ENCODE assay signal across 8 cellular contexts in the genomic region with DNA sequence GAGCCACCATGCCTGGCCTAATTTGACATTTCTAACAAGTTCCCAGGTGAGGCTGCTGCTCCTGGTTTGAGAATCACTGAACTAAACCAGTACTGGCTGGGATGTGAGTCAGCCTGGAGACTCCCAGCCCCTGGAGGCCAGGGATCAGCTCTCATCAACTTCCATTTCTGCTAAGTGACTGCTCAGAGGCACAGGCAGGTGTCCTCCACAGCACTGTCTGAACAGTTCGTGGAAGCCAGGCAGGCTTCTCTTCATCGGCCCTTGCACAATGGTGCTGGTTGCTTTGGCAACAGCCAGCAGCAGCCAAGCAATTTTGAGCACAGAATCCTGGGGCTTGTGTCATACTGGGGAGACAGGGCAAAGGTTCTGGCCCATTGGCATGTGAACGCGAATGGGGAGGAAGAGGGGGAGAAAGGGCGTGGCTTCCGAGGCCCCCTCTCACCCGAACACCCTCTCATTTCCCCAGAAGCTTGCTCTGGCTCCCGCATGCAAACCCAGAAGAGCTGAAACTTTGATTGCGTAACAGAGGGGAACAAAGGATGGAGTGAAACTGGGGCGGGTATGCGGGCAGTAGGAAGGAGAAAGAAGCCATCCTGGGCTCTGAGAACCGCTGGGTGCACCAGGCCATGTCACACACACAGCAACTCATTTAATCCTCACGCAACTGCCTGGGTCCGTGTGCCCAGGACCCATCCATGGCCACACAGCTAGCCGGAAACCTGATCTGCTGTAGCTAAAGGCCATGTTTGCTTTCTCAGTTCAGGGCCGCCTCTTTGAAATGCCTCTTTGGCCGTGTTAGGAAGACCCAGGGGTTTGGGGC. TPM values are rescaled to one million over a fixed set of nuclear protein-coding genes. Genes with fewer than 3 reads are reported as not detected.
DNase-seq lines count a peak whose midpoint lies in the region; ATAC-seq and TF ChIP-seq lines count a peak whose summit lies in the region.

No MANE protein-coding gene starts in this region.

- H3K27ac ChIP-seq in HEK293 (ENCODE audit: extremely low read depth, low read depth, low read length) = no peak overlapping the region

- CTCF ChIA-PET in HEK293 (lab: Yijun Ruan, JAX) = interaction anchor here (1.3 kb wide), 1 partner anchor 114 kb away, joined by 3 read pairs; no protein-coding TSS in a partner anchor

- no peaks in the 10 kb centered on the region for H3K27me3 ChIP-seq in NT2/D1 (ENCODE audit: insufficient read depth, insufficient read length)

- DNase-seq in NT2/D1 (ENCODE audit: low read depth, low spot score) (no peak), mucosa of gallbladder (ENCODE audit: low spot score) (peak; percentile 51), cortex of kidney (lab: John Stamatoyannopoulos, UW) (no peak)

- H3K36me3 ChIP-seq in HEK293 (ENCODE audit: control insufficient read depth in 2 of 2, insufficient read depth in 1 of 2, low read length in 2 of 2) = no peaks in the 10 kb centered on the region
- no peaks in the 10 kb centered on the region for H3K36me3 ChIP-seq in NT2/D1 (ENCODE audit: insufficient read depth, insufficient read length, low read length)

- no peaks in the 10 kb centered on the region for H3K9me3 ChIP-seq in HEK293 (ENCODE audit: control insufficient read depth, insufficient read depth, low read depth, low read length)
- no peaks in the 10 kb centered on the region for H3K9me3 ChIP-seq in NT2/D1 (ENCODE audit: insufficient read depth, low read length)

- no peaks in the 10 kb centered on the region for H3K4me1 ChIP-seq in HEK293 (ENCODE audit: control insufficient read depth, insufficient read depth, low read length)
- peaks cover 3% of the 10 kb centered on the region for H3K4me1 ChIP-seq in NT2/D1 (ENCODE audit: insufficient read depth, insufficient read length)

- ATAC-seq in esophagus mucosa = peak; percentile 97
- no peak for ATAC-seq in HG02938 (IDR thresholded peaks at IDR 0.05; ENCODE audit: unreplicated experiment)
- ATAC-seq in HG03354 (IDR thresholded peaks at IDR 0.05; ENCODE audit: poor library complexity, severe bottlenecking, unreplicated experiment) = no peak
- no peak for ATAC-seq in HG02571 (IDR thresholded peaks at IDR 0.05; ENCODE audit: unreplicated experiment)

- TF ChIP-seq CTCF in HEK293 (tag by site-specific recombination; IDR thresholded peaks at IDR 0.05) = no peak

- POLR2A ChIA-PET in HEK293 (lab: Yijun Ruan, JAX) = interaction anchor here (1.0 kb wide), 1 partner anchor 15 kb away, joined by 4 read pairs; no protein-coding TSS in a partner anchor

- H3K9ac ChIP-seq in NT2/D1 (ENCODE audit: insufficient read length, low read depth) = peak overlapping the region; percentile 66

- H3K4me3 ChIP-seq in HEK293 (ENCODE audit: low read depth, low read length) = no peak overlapping the region
- no peak overlapping the region for H3K4me3 ChIP-seq in NT2/D1 (ENCODE audit: insufficient read length, low read depth)

TF ChIP-seq in HEK293, 187 proteins besides CTCF, POLR2A, EP300 and RAD21:
- TF ChIP-seq ZBTB17 (tag by site-specific recombination; IDR thresholded peaks at IDR 0.05) (peak; percentile 46), ZNF16 (tag by site-specific recombination; IDR thresholded peaks at IDR 0.05; ENCODE audit: low read depth) (peak; percentile 71; the same call in 1 of the 2 replicates), ZNF148 (tag by site-specific recombination; IDR thresholded peaks at IDR 0.05; ENCODE audit: borderline replicate concordance) (no peak), ZNF514 (tag by site-specific recombination; IDR thresholded peaks at IDR 0.05) (no peak)

RNA-seq across cellular contexts. Expression of gene POR, which starts 9.0 kb away (rescaled TPM):
- total RNA-seq in esophagus mucosa = 137 TPM
- 195 TPM for total RNA-seq in mucosa of gallbladder

RNA-seq across cellular contexts. Expression of gene RHBDD2, which starts 27.2 kb away (rescaled TPM):
- total RNA-seq in esophagus mucosa (37.5 TPM), mucosa of gallbladder (56.4 TPM)
